8 cellular contexts compared by ENCODE assay signal in genomic region chr4:119629142-119629471, GRCh38. TPM values are rescaled to one million over a fixed set of nuclear protein-coding genes. Genes with fewer than 3 reads are reported as not detected.
DNase-seq lines count a peak whose midpoint lies in the region; ATAC-seq, FAIRE-seq and TF ChIP-seq lines count a peak whose summit lies in the region.

No MANE protein-coding gene starts in this region.

- in situ Hi-C loops in GM12878 (cut with MboI) = loop anchor here (10.0 kb wide), 2 partner anchors 314 to 644 kb away; no protein-coding TSS in a partner anchor

- CTCF ChIA-PET in GM12878 (lab: Yijun Ruan, JAX) = interaction anchor here (0.7 to 3.4 kb wide), 25 partner anchors 8 to 1678 kb away, joined by 3 to 32 read pairs (median 5); no protein-coding TSS in a partner anchor

- TF ChIP-seq POLR2A in GM12878 (IDR thresholded peaks at IDR 0.05; ENCODE audit: low read depth, low read length) (no peak), right lobe of liver (IDR thresholded peaks at IDR 0.05) (no peak), uterus (IDR thresholded peaks at IDR 0.05) (no peak)

- POLR2A ChIA-PET in GM12878 (lab: Charles Lee) = interaction anchor here (0.6 kb wide), 1 partner anchor 426 kb away, joined by 3 read pairs; no protein-coding TSS in a partner anchor

- whole genome bisulfite sequencing in GM12878 (ENCODE audit: insufficient coverage, insufficient replicate concordance, low lambda C conversion rate, missing lambda C conversion rate) = 29% methylated on average over 10 of the region's 12 CpGs
- 0% methylated on average over 3 of the region's 12 CpGs for WGBS in right lobe of liver (ENCODE audit: insufficient coverage, low coverage, low lambda C conversion rate, missing lambda C conversion rate)

- H3K4me1 ChIP-seq in GM12878 (ENCODE audit: control insufficient read depth, insufficient read depth, low read length) (peaks cover 3% of the 10 kb centered on the region), right lobe of liver (peaks cover 0 to 5% (median 0%) of the 10 kb centered on the region in 4 donors), uterus (no peaks in the 10 kb centered on the region)

- no peaks in the 10 kb centered on the region for H3K79me2 ChIP-seq in GM12878 (ENCODE audit: control insufficient read depth, insufficient read depth, low read length)

- no peak overlapping the region for H3K9ac ChIP-seq in GM12878 (ENCODE audit: control insufficient read depth, insufficient read depth, low read length)

- H3K27ac ChIP-seq in 22Rv1 (peak overlapping the region; percentile 87), GM12878 (ENCODE audit: control insufficient read depth, insufficient read depth) (no peak overlapping the region), right lobe of liver (peak overlapping the region in 1 of 3 donors; percentile 56), uterus (peak overlapping the region; percentile 85 to 92)

- RAD21 ChIA-PET in GM12878 (lab: Charles Lee; ENCODE audit: unreplicated experiment) = interaction anchor here (0.9 to 3.1 kb wide), 11 partner anchors 8 to 589 kb away, joined by 3 to 31 read pairs (median 4); no protein-coding TSS in a partner anchor

- H4K20me1 ChIP-seq in GM12878 (ENCODE audit: control insufficient read depth, insufficient read depth) = no peaks in the 10 kb centered on the region

- intact Hi-C loops in GM12878 (cut with micrococcal nuclease; ENCODE audit: unreplicated experiment) = loop anchor here (1.0 to 2.0 kb wide), 3 partner anchors 157 to 421 kb away; no protein-coding TSS in a partner anchor
- intact Hi-C loops in right lobe of liver (cut with DNase I) = no loop called here
- intact Hi-C loops in uterus (cut with DNase I; ENCODE audit: low total_unique reads) = no loop called here

- TF ChIP-seq CTCF in 22Rv1 (IDR thresholded peaks at IDR 0.05) = peak; percentile 63
- no peak for TF ChIP-seq CTCF in GM12878 (IDR thresholded peaks at IDR 0.05 in 2 of 3, conservative IDR thresholded peaks at IDR 0.05 in 1 of 3; ENCODE audit: control insufficient read depth in 2 of 3, extremely low read depth in 1 of 3, insufficient read depth in 1 of 3, low read depth in 3 of 3, low read length in 3 of 3)
- no peak for TF ChIP-seq CTCF in right lobe of liver (IDR thresholded peaks at IDR 0.05)
- no peak for TF ChIP-seq CTCF in uterus (IDR thresholded peaks at IDR 0.05)

- H2AFZ ChIP-seq in GM12878 (ENCODE audit: control insufficient read depth, low read depth, low read length) = peak overlapping the region; percentile 50

- no peak for TF ChIP-seq EP300 in GM12878 (IDR thresholded peaks at IDR 0.05; ENCODE audit: borderline replicate concordance in 1 of 2, control insufficient read depth in 1 of 2, low read depth in 2 of 2, low read length in 2 of 2)

- H3K27me3 ChIP-seq in GM12878 (replicated peaks in 1 of 2; ENCODE audit: control insufficient read depth in 2 of 2, insufficient read depth in 2 of 2, low read length in 1 of 2) (peaks cover 3 to 5% of the 10 kb centered on the region in 2 experiments; a peak in 3 of 4 replicates), right lobe of liver (no peaks in the 10 kb centered on the region), uterus (no peaks in the 10 kb centered on the region)

- no peak for TF ChIP-seq RAD21 in GM12878 (IDR thresholded peaks at IDR 0.05; ENCODE audit: insufficient read depth, low read depth, low read length)

- H3K9me3 ChIP-seq in GM12878 (replicated peaks; ENCODE audit: control insufficient read depth, insufficient read depth, low read length) = no peaks in the 10 kb centered on the region
- no peaks in the 10 kb centered on the region for H3K9me3 ChIP-seq in right lobe of liver
- no peaks in the 10 kb centered on the region for H3K9me3 ChIP-seq in uterus

- H3K4me3 ChIP-seq in GM12878 = peak overlapping the region; percentile 75; the same call in 1 of the 2 replicates
- H3K4me3 ChIP-seq in right lobe of liver = peak overlapping the region; percentile 57 to 71 (median 62)
- H3K4me3 ChIP-seq in uterus = peak overlapping the region; percentile 56 to 61

- ATAC-seq in HG03342 (IDR thresholded peaks at IDR 0.05; ENCODE audit: unreplicated experiment) (peak; percentile 31), GM12878 (peak; percentile 49), right lobe of liver (peak; percentile 18 to 49 (median 37))

- peak; percentile 0 for DNase-seq in GM19238 (ENCODE audit: insufficient read length, low spot score)
- DNase-seq in GM12878 (ENCODE audit: low read depth, low spot score) = no peak
- DNase-seq in right lobe of liver = no peak
- DNase-seq in uterus = no peak
- DNase-seq in SK-N-DZ (ENCODE audit: low spot score) = no peak
- DNase-seq in mucosa of gallbladder (ENCODE audit: low spot score) = no peak

- H3K36me3 ChIP-seq in GM12878 (ENCODE audit: control insufficient read depth in 2 of 2, insufficient read depth in 2 of 2, low read length in 1 of 2) (no peaks in the 10 kb centered on the region), right lobe of liver (no peaks in the 10 kb centered on the region), uterus (no peaks in the 10 kb centered on the region)

- FAIRE-seq in GM12878 (lab: Jason Lieb, UNC) = no peak

- SMC1A ChIA-PET in GM12878 (lab: Charles Lee; ENCODE audit: uncharacterized antibody, unreplicated experiment) = interaction anchor here (0.6 to 2.6 kb wide), 8 partner anchors 25 to 427 kb away, joined by 3 to 12 read pairs (median 4); no protein-coding TSS in a partner anchor

- H3K4me2 ChIP-seq in GM12878 (ENCODE audit: control insufficient read depth, insufficient read depth) = peak overlapping the region; percentile 88

- BruUV-seq in GM12878 (replicated peaks; lab: Mats Ljungman, UMichigan) = no TSS peak

TF ChIP-seq in GM12878, 131 proteins besides CTCF, POLR2A, EP300 and RAD21:
- TF ChIP-seq PAX5 (IDR thresholded peaks at IDR 0.05; ENCODE audit: borderline replicate concordance, low read depth, low read length) = no peak
- peak; percentile 16; the same call in 1 of the 2 replicates for TF ChIP-seq NBN (IDR thresholded peaks at IDR 0.05)

RNA-seq across cellular contexts. Expression of gene PDE5A, which starts 0.5 kb away (rescaled TPM):
- total RNA-seq in GM12878 (2013; cell fraction: nucleolus; rRNA removed) = 0.50 and 0.93 TPM in 2 replicates
- total RNA-seq in GM12878 (2014; rRNA removed) (0.27 TPM in 1 of 2 replicates, not detected in the other), GM12878 (2014; rRNA removed; fragmentation: Illumina TruSeq; extraction: Trizol) (0.13 TPM in 1 of 2 replicates, not detected in the other), GM12878 (2021) (0.26 and 0.27 TPM in 2 replicates), right lobe of liver (1 to 10 TPM in 3 of 6 experiments, under 1 TPM in 3; 0.56 to 2.4 (median 0.91) TPM), uterus (100 to 1,000 TPM in 2 of 4 donors, 10 to 100 TPM in 2; 13.5 to 192 (median 84.2) TPM), mucosa of gallbladder (29.7 TPM)
- 6.0 TPM for polyA plus RNA-seq in GM12878 (2011; ENCODE audit: low read depth)
- polyA plus RNA-seq in GM12878 (2011; rRNA removed) (0.12 and 0.24 TPM in 2 replicates), GM12878 (2014; fragmentation: Illumina TruSeq; extraction: Trizol) (under 0.01 TPM in 1 of 2 replicates, not detected in the other), GM12878 (2014; fragmentation: Nextera tagmentation; extraction: Ambion mirVana) (1 to 10 TPM in 1 of 2 experiments, under 1 TPM in 1; 0.62 to 1.6 TPM), GM12878 (2014; rRNA removed) (0.01 TPM in 1 of 2 replicates, not detected in the other), GM12878 (2016; fragmentation: Nextera tagmentation; extraction: Ambion mirVana) (1 to 10 TPM; 2.2 to 3.9 TPM)
- polyA plus RNA-seq in GM12878 (2011; cell fraction: cytosol; rRNA removed) = 0.05 and 0.10 TPM in 2 replicates
- 0.10 and 0.18 TPM in 2 replicates for polyA plus RNA-seq in GM12878 (2011; cell fraction: nucleus; rRNA removed)
- 1.2 TPM in 2 replicates for polyA plus RNA-seq in GM12878 (2012)
- 0.07 and 0.26 TPM in 2 replicates for polyA minus RNA-seq in GM12878 (2011; rRNA and poly(A)+ RNA removed)
- not detected in 2 replicates for polyA minus RNA-seq in GM12878 (2011; cell fraction: cytosol; rRNA and poly(A)+ RNA removed)
- polyA minus RNA-seq in GM12878 (2011; cell fraction: nucleus; rRNA and poly(A)+ RNA removed) = 0.48 and 0.77 TPM in 2 replicates
- 2.5 TPM in 2 replicates for polyA plus RNA-seq in SK-N-DZ (2014; cell fraction: cytosol; rRNA removed)
- 3.9 and 4.9 TPM in 2 replicates for polyA plus RNA-seq in SK-N-DZ (2014; cell fraction: nucleus; rRNA removed)
